9 cellular contexts compared by ENCODE assay signal in genomic region chr14:56555921-56556570, GRCh38. TPM values are rescaled to one million over a fixed set of nuclear protein-coding genes. Genes with fewer than 3 reads are reported as not detected.
DNase-seq lines count a peak whose midpoint lies in the region; ATAC-seq, FAIRE-seq and TF ChIP-seq lines count a peak whose summit lies in the region.
"Had no signal": no experiment of that assay in that cellular context is flagged by ENCODE, and none has a peak within 500 bp of the region (broad histone marks: within the 10 kb centered on the region; RNA-seq: fewer than 3 reads in every experiment).

No MANE protein-coding gene starts in this region.

- no peaks in the 10 kb centered on the region for H3K79me2 ChIP-seq in MM.1S (ENCODE audit: low read length)

- no peaks in the 10 kb centered on the region for H3K9me3 ChIP-seq in MM.1S (replicated peaks; ENCODE audit: insufficient read depth, low read length)

- no peaks in the 10 kb centered on the region for H3F3A ChIP-seq in MM.1S (ENCODE audit: insufficient read depth, low read length)

- H3K9ac ChIP-seq in MM.1S (ENCODE audit: low read length) = no peak overlapping the region

- TF ChIP-seq CTCF in MM.1S (IDR thresholded peaks at IDR 0.05; ENCODE audit: low read length) = peak; percentile 41
- TF ChIP-seq CTCF in kidney epithelial cell (IDR thresholded peaks at IDR 0.05; ENCODE audit: insufficient read depth, low read length, poor library complexity, severe bottlenecking) = peak; percentile 73

- H3K36me3 ChIP-seq in MM.1S (replicated peaks; ENCODE audit: insufficient read depth, low read length) (no peaks in the 10 kb centered on the region), kidney epithelial cell (ENCODE audit: control insufficient read depth, insufficient read depth, low read length) (no peaks in the 10 kb centered on the region)

- no peaks in the 10 kb centered on the region for H3K36me3 Mint-ChIP-seq in activated naive CD4-positive, alpha-beta T cell treated with anti-CD3 and anti-CD28 coated beads, Interleukin-2, amount 10 ng/mL, durations not matched to agents 7 days and 5 days

- peaks cover 22% of the 10 kb centered on the region for H3K27me3 Mint-ChIP-seq in activated naive CD4-positive, alpha-beta T cell treated with anti-CD3 and anti-CD28 coated beads, Interleukin-2, amount 10 ng/mL, durations not matched to agents 7 days and 5 days

- CTCF ChIA-PET in activated naive CD4-positive, alpha-beta T cell treated with anti-CD3 and anti-CD28 coated beads, Interleukin-2, amount 10 ng/mL, durations not matched to agents 7 days and 5 days (lab: Charles Lee) = no interaction called here

- H3K4me3 Mint-ChIP-seq in activated naive CD4-positive, alpha-beta T cell treated with anti-CD3 and anti-CD28 coated beads, Interleukin-2, amount 10 ng/mL, durations not matched to agents 7 days and 5 days = no peak overlapping the region

- H3K27me3 ChIP-seq in MM.1S (replicated peaks; ENCODE audit: insufficient read depth, low read length) (no peaks in the 10 kb centered on the region), kidney epithelial cell (ENCODE audit: control insufficient read depth, insufficient read depth, low read length) (peaks cover 5% of the 10 kb centered on the region)

- peak; percentile 32 for FAIRE-seq in TTC549 (lab: Jason Lieb, UNC)

- H3K4me1 ChIP-seq in MM.1S (ENCODE audit: low read length) = no peaks in the 10 kb centered on the region

- DNase-seq in Daoy (ENCODE audit: low read depth) (peak; percentile 17), MM.1S (peak; percentile 23), kidney epithelial cell (ENCODE audit: low read depth) (peak; percentile 25)
- DNase-seq in activated naive CD4-positive, alpha-beta T cell treated with anti-CD3 and anti-CD28 coated beads, Interleukin-2, amount 10 ng/mL, durations not matched to agents 7 days and 5 days = no peak
- DNase-seq in activated T-cell treated with anti-CD3 and anti-CD28 coated beads, Interleukin-2, amount 50 U/mL, for 1 hour = no peak

- H3K9me2 ChIP-seq in MM.1S (replicated peaks; ENCODE audit: insufficient read depth, low read length) = no peaks in the 10 kb centered on the region

- no peak overlapping the region for H2AFZ ChIP-seq in MM.1S (ENCODE audit: low read length)

- H3K9me3 Mint-ChIP-seq in activated naive CD4-positive, alpha-beta T cell treated with anti-CD3 and anti-CD28 coated beads, Interleukin-2, amount 10 ng/mL, durations not matched to agents 7 days and 5 days = no peaks in the 10 kb centered on the region

- no peaks in the 10 kb centered on the region for H4K20me1 ChIP-seq in MM.1S (ENCODE audit: insufficient read depth, low read length)

- H3K27ac Mint-ChIP-seq in activated naive CD4-positive, alpha-beta T cell treated with anti-CD3 and anti-CD28 coated beads, Interleukin-2, amount 10 ng/mL, durations not matched to agents 7 days and 5 days = no peak overlapping the region

- H3K4me3 ChIP-seq in MM.1S (ENCODE audit: low read length) (no peak overlapping the region), kidney epithelial cell (ENCODE audit: low read depth, low read length) (no peak overlapping the region)
- H3K4me3 ChIP-seq: skin epidermis had no signal

- no peak for ATAC-seq in HG03159 (IDR thresholded peaks at IDR 0.05; ENCODE audit: unreplicated experiment)
- no peak for ATAC-seq in GM21367 (IDR thresholded peaks at IDR 0.05; ENCODE audit: unreplicated experiment)

- H3K4me2 ChIP-seq in MM.1S (ENCODE audit: low read depth, low read length) = no peak overlapping the region

- no peak overlapping the region for H3K27ac ChIP-seq in MM.1S (ENCODE audit: low read length)
- H3K27ac ChIP-seq: skin epidermis had no signal

- no peaks in the 10 kb centered on the region for H3K4me1 Mint-ChIP-seq in activated naive CD4-positive, alpha-beta T cell treated with anti-CD3 and anti-CD28 coated beads, Interleukin-2, amount 10 ng/mL, durations not matched to agents 7 days and 5 days

RNA-seq across cellular contexts. Expression of gene TMEM260, which starts 23.6 kb away (rescaled TPM):
- total RNA-seq in Daoy (2014; rRNA removed; shearing (Covaris generic)) = 8.6 and 12.3 TPM in 2 replicates
- 14.8 and 16.5 TPM in 2 replicates for total RNA-seq in kidney epithelial cell

Comparison
In these comparisons a context has a peak if more than half of its experiments do, and no peak if none do; other contexts are left out.
1. DNase-seq: peak in Daoy (single experiment), MM.1S (single experiment) and kidney epithelial cell (single experiment); none in activated naive CD4-positive, alpha-beta T cell treated with anti-CD3 and anti-CD28 coated beads, Interleukin-2, amount 10 ng/mL, durations not matched to agents 7 days and 5 days (single experiment) and activated T-cell treated with anti-CD3 and anti-CD28 coated beads, Interleukin-2, amount 50 U/mL, for 1 hour (single experiment).